ENCODE assay signal across 18 cellular contexts in the genomic region with DNA sequence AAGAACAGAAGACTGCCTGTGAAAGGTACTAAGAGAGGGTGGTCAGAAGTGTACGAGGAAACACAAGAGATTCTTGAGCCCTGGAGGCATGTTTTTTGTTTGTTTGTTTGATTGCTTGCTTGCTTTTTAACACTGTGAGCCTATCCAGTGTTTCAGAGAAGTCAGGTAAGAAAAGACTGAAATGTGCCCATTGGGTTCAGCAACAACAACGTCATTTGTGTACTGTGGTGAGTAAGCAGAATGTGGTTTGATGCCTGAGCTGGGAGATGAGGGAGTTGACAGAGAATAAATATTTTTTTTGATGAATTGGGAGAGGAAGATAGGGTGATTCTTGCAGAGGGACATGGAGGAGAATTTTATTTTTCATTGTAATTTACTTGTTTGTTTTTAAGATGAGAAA.
"Had no signal": no experiment of that assay in that cellular context is flagged by ENCODE, and none has a peak within 500 bp of the region (broad histone marks: within the 10 kb centered on the region; RNA-seq: fewer than 3 reads in every experiment).

No MANE protein-coding gene starts in this region.

- ATAC-seq: foreskin keratinocyte; left lobe of liver; naive thymus-derived CD8-positive, alpha-beta T cell; stimulated activated naive B cell treated with anti-CD40 and anti-IgM and Interleukin-4, amounts not matched to agents 10 μg/mL and 1 μg/mL and 100 μg/mL, for 72 hours; stimulated activated naive CD8-positive, alpha-beta T cell treated with anti-CD3 and anti-CD28 coated beads, Interleukin-15, amount 100 ng/mL, for 72 hours had no signal

- H3K4me3 ChIP-seq: colonic mucosa, sigmoid colon, skin epidermis, testis, tibial nerve had no signal

- H3K27ac ChIP-seq: colonic mucosa, foreskin keratinocyte, sigmoid colon, skin epidermis, testis, tibial nerve had no signal

- H3K36me3 ChIP-seq: colonic mucosa, sigmoid colon, tibial nerve had no signal

- H3K4me1 ChIP-seq: colonic mucosa, foreskin keratinocyte, sigmoid colon, testis, tibial nerve had no signal

- H3K9me3 ChIP-seq: colonic mucosa, sigmoid colon, testis, tibial nerve had no signal

- H3K27me3 ChIP-seq: colonic mucosa, foreskin keratinocyte, sigmoid colon, testis, tibial nerve had no signal

- DNase-seq: colonic mucosa; dermis blood vessel endothelial cell; erythroblast; foreskin keratinocyte; hypothalamus; islet precursor cell; mammary epithelial cell; naive thymus-derived CD8-positive, alpha-beta T cell; posterior cingulate gyrus; sigmoid colon; stimulated activated CD4-positive, alpha-beta T cell treated with anti-CD3 and anti-CD28 coated beads, Interleukin-2, amount 100 ng/mL, for 24 hours; stimulated activated CD4-positive, alpha-beta T cell treated with anti-CD3 and anti-CD28 coated beads, Interleukin-4, amount 100 ng/mL, for 4 hours; stimulated activated naive B cell treated with anti-CD40 and anti-IgM and Interleukin-4, amounts not matched to agents 10 μg/mL and 1 μg/mL and 100 μg/mL, for 72 hours; stimulated activated naive CD8-positive, alpha-beta T cell treated with anti-CD3 and anti-CD28 coated beads, Interleukin-15, amount 100 ng/mL, for 72 hours; testis had no signal
